ENCODE assay signal across 8 cellular contexts in the genomic region with DNA sequence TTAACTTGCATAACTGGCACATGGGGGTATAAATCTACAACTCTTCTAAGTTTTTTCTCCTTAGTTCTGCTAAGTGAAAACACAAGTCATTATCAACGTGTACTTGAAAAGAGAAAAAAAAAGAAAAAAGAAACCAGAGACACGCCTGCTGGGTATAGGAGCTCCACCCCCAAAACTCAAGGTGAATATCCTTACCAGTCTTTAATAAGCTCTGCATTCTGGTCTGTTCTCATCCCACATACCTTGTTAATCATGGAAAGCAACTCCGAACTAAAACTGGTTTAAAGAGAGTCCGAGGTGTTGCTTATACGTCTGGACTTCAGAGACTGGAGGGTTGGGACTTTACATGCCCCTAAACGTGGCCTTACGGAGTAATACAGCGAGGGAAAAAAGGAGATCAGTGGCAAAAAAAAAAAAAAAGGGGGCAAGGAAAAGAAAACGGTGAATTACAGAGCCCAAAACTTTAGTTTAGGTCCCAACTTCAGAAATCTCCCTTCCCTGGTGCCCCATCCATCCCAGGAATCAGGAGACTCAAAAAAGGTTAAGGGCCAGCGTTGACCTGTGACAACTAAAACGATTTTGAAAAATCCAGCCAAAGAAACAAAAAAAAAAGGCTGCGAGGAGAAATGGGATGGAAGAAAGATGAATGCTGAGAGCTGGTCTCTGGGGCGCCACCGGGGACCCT. TPM values are rescaled to one million over a fixed set of nuclear protein-coding genes. Genes with fewer than 3 reads are reported as not detected.
A peak's percentile ranks its signal among the peaks of the same experiment; 100 is the strongest.
DNase-seq lines count a peak whose midpoint lies in the region; ATAC-seq and TF ChIP-seq lines count a peak whose summit lies in the region.

No MANE protein-coding gene starts in this region.

- H3K4me1 ChIP-seq in BLaER1 treated with 17β-estradiol and CSF1 and Interleukin-3, amounts not matched to agents 10 nM and 100 nM: peaks cover 21 to 34% (median 27%) of the 10 kb centered on the region in 10 experiments
- peaks cover 13% of the 10 kb centered on the region for H3K4me1 ChIP-seq in SJSA1 (replicated peaks)
- no peaks in the 10 kb centered on the region for H3K4me1 ChIP-seq in mesodermal cell (ENCODE audit: control insufficient read depth, insufficient read depth, low read length, poor library complexity, severe bottlenecking)
- peaks cover 20% of the 10 kb centered on the region for H3K4me1 ChIP-seq in upper lobe of right lung

- DNase-seq in HPDE6-E6E7 (ENCODE audit: extremely low spot score) (peak; percentile 52), SJSA1 (ENCODE audit: low read depth in 1 of 2, low spot score in 2 of 2) (peak in 1 of 2 experiments; percentile 50), choroid plexus epithelial cell (ENCODE audit: low read depth) (peak; percentile 80), upper lobe of right lung (no peak), putamen (ENCODE audit: low spot score) (no peak)

- H3K9ac ChIP-seq in BLaER1 treated with 17β-estradiol and CSF1 and Interleukin-3, amounts not matched to agents 10 nM and 100 nM: peak overlapping the region; percentile 81 to 96 (median 90)

- TF ChIP-seq CTCF in choroid plexus epithelial cell (conservative IDR thresholded peaks at IDR 0.05; ENCODE audit: low read depth, low read length): no peak
- TF ChIP-seq CTCF in upper lobe of right lung (IDR thresholded peaks at IDR 0.05): no peak

- H3K27me3 ChIP-seq in BLaER1 treated with 17β-estradiol and CSF1 and Interleukin-3, amounts not matched to agents 10 nM and 100 nM: no peaks in the 10 kb centered on the region
- no peaks in the 10 kb centered on the region for H3K27me3 ChIP-seq in SJSA1 (replicated peaks)
- H3K27me3 ChIP-seq in upper lobe of right lung: no peaks in the 10 kb centered on the region

- H3K4me3 ChIP-seq in BLaER1 treated with 17β-estradiol and CSF1 and Interleukin-3, amounts not matched to agents 10 nM and 100 nM: peak overlapping the region; percentile 71 to 92 (median 88)
- H3K4me3 ChIP-seq in SJSA1: peak overlapping the region; percentile 65
- peak overlapping the region; percentile 87 for H3K4me3 ChIP-seq in choroid plexus epithelial cell (ENCODE audit: low read depth, low read length)
- H3K4me3 ChIP-seq in mesodermal cell (ENCODE audit: extremely low read depth, insufficient read depth, low read length, poor library complexity, severe bottlenecking): peak overlapping the region; percentile 90
- peak overlapping the region; percentile 88 for H3K4me3 ChIP-seq in upper lobe of right lung

- H3K4me2 ChIP-seq in BLaER1 treated with 17β-estradiol and CSF1 and Interleukin-3, amounts not matched to agents 10 nM and 100 nM: peak overlapping the region; percentile 74 to 98 (median 86)

- intact Hi-C loops in upper lobe of right lung (cut with DNase I): no loop called here

- 0 to 5% methylated on average over 7 of the region's 14 CpGs for WGBS in mesodermal cell (ENCODE audit: insufficient coverage in 2 of 2), 2 experiments

- peak overlapping the region in 10 of 11 experiments; percentile 71 to 95 (median 82); a peak in 20 of 22 replicates for H3K27ac ChIP-seq in BLaER1 treated with 17β-estradiol and CSF1 and Interleukin-3, amounts not matched to agents 10 nM and 100 nM
- H3K27ac ChIP-seq in SJSA1: peak overlapping the region; percentile 26
- H3K27ac ChIP-seq in mesodermal cell (ENCODE audit: low read depth, low read length, severe bottlenecking): peak overlapping the region; percentile 95
- H3K27ac ChIP-seq in upper lobe of right lung: peak overlapping the region; percentile 78

- H4K20me1 ChIP-seq in BLaER1 treated with 17β-estradiol and CSF1 and Interleukin-3, amounts not matched to agents 10 nM and 100 nM: peaks cover 0 to 28% (median 21%) of the 10 kb centered on the region in 11 experiments; a peak in 13 of 22 replicates

- ATAC-seq in GM18519 (IDR thresholded peaks at IDR 0.05; ENCODE audit: low FRiP score, unreplicated experiment) (peak; percentile 18), upper lobe of right lung (no peak)

- H3K9me3 ChIP-seq in BLaER1 treated with 17β-estradiol and CSF1 and Interleukin-3, amounts not matched to agents 10 nM and 100 nM (replicated peaks in 1 of 11): peaks cover 0 to 30% (median 18%) of the 10 kb centered on the region in 11 experiments; a peak in 13 of 22 replicates
- no peaks in the 10 kb centered on the region for H3K9me3 ChIP-seq in SJSA1 (replicated peaks)
- H3K9me3 ChIP-seq in mesodermal cell (ENCODE audit: control insufficient read depth, low read length): no peaks in the 10 kb centered on the region
- H3K9me3 ChIP-seq in upper lobe of right lung: no peaks in the 10 kb centered on the region

- peaks cover 18 to 38% (median 34%) of the 10 kb centered on the region in 11 experiments; a peak in 21 of 22 replicates for H3K36me3 ChIP-seq in BLaER1 treated with 17β-estradiol and CSF1 and Interleukin-3, amounts not matched to agents 10 nM and 100 nM
- H3K36me3 ChIP-seq in SJSA1 (peaks cover 45% of the 10 kb centered on the region), mesodermal cell (ENCODE audit: control insufficient read depth, insufficient read depth, low read length) (peaks cover 35% of the 10 kb centered on the region), upper lobe of right lung (no peaks in the 10 kb centered on the region)

RNA-seq across cellular contexts. Expression of a gene that starts 1.0 kb away (rescaled TPM):
- 18.1 and 36.5 TPM in 2 replicates for total RNA-seq in SJSA1 (2014; rRNA removed; shearing (Covaris generic))
- polyA plus RNA-seq in mesodermal cell (2013, experiment 1 of 2): 81.9 TPM
- polyA plus RNA-seq in mesodermal cell (2013, experiment 2 of 2): 103 TPM
- 63.0 TPM for total RNA-seq in upper lobe of right lung

Comparison
In these comparisons a context has a peak if more than half of its experiments do, and no peak if none do; other contexts are left out.
1. H3K27ac ChIP-seq: peak in every context shown above with its lines; median percentile 95 in mesodermal cell; 82 in BLaER1 treated with 17β-estradiol and CSF1 and Interleukin-3, amounts not matched to agents 10 nM and 100 nM; 78 in upper lobe of right lung; 26 in SJSA1.
2. DNase-seq: peak in HPDE6-E6E7 (single experiment) and choroid plexus epithelial cell (single experiment); none in upper lobe of right lung (single experiment) and putamen (single experiment).
3. Peak in every context shown above with its lines, with median percentiles within 50 percentile points of each other: H3K4me3 ChIP-seq.